In the genomic region with DNA sequence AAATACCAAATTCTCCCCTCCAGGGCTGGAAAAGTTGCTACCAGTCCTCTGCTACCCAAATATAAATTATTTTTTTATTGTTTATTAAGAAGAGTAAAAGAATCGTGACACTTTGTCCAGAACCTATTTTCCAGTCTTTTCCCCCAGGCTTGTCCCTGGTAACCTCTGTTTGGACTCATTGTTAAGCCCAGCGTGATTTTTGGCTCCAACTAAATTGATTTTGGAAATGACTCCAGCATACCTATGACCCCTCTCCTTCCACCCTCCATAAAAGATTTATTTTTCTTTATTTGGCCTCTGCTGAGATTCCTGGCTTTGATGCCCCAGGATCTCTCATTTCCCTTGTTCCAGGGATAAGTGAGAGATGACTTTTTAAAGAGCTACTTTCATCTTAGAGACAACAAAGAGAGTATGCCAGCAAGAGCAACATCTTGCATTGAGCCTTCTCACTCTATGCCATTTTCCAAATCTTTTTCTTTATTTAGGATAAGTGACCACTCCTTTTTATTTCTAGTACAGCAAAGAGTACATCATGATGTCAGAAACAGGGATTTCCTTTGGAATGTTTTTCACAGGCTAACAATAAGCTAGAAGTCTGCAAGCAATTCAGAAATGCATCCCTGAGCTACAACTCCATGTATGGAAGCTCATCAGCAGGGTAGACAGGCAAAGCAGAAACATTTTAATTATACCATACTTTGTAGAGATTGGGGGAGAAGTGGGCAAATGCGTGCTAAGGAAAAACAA, we compare ENCODE assay signal across 11 cellular contexts.
A peak's percentile ranks its signal among the peaks of the same experiment; 100 is the strongest.
DNase-seq lines count a peak whose midpoint lies in the region; ATAC-seq and TF ChIP-seq lines count a peak whose summit lies in the region.
"Had no signal": no experiment of that assay in that cellular context is flagged by ENCODE, and none has a peak within 500 bp of the region (broad histone marks: within the 10 kb centered on the region; RNA-seq: fewer than 3 reads in every experiment).

No MANE protein-coding gene starts in this region.

- peaks cover 98% of the 10 kb centered on the region for H3K36me3 Mint-ChIP-seq in activated CD4-positive, alpha-beta T cell treated with anti-CD3 and anti-CD28 coated beads for 36 hours (ENCODE audit: low read depth)
- H3K36me3 Mint-ChIP-seq in activated T-helper 2 cell treated with anti-CD3 and anti-CD28 coated beads, Interferon-gamma antibody, Interleukin-2, Interleukin-4, amounts not matched to agents 10 μg/mL and 5 μg/mL and 100 μg/mL, durations not matched to agents 14 hours and 24 hours and 36 hours (ENCODE audit: low read depth) = peaks cover 93% of the 10 kb centered on the region
- peaks cover 11 to 27% (median 21%) of the 10 kb centered on the region in 3 donors for H3K36me3 Mint-ChIP-seq in immature natural killer cell
- H3K36me3 Mint-ChIP-seq in glutamatergic neuron (ENCODE audit: unreplicated experiment) = no peaks in the 10 kb centered on the region

- H3K4me1 Mint-ChIP-seq in activated CD4-positive, alpha-beta T cell treated with anti-CD3 and anti-CD28 coated beads for 36 hours = peaks cover 59% of the 10 kb centered on the region
- H3K4me1 Mint-ChIP-seq in activated T-helper 2 cell treated with anti-CD3 and anti-CD28 coated beads, Interferon-gamma antibody, Interleukin-2, Interleukin-4, amounts not matched to agents 10 μg/mL and 5 μg/mL and 100 μg/mL, durations not matched to agents 14 hours and 24 hours and 36 hours (ENCODE audit: low read depth) = peaks cover 83% of the 10 kb centered on the region
- peaks cover 73 to 96% of the 10 kb centered on the region in 2 donors for H3K4me1 Mint-ChIP-seq in immature natural killer cell
- peaks cover 74% of the 10 kb centered on the region for H3K4me1 Mint-ChIP-seq in stimulated activated naive CD8-positive, alpha-beta T cell treated with anti-CD3 and anti-CD28 coated beads, Interleukin-15, amount 100 ng/mL, for 72 hours
- peaks cover 3% of the 10 kb centered on the region for H3K4me1 Mint-ChIP-seq in glutamatergic neuron (ENCODE audit: low read depth, unreplicated experiment)

- no peak for DNase-seq in activated CD4-positive, alpha-beta T cell treated with anti-CD3 and anti-CD28 coated beads for 36 hours
- no peak for DNase-seq in activated CD4-positive, alpha-beta T cell treated with anti-CD3 and anti-CD28 coated beads, Interleukin-2, amount 50 U/mL, for 1 hour
- DNase-seq in activated T-helper 2 cell treated with anti-CD3 and anti-CD28 coated beads, Interferon-gamma antibody, Interleukin-2, Interleukin-4, amounts not matched to agents 10 μg/mL and 5 μg/mL and 100 μg/mL, durations not matched to agents 14 hours and 24 hours and 36 hours (ENCODE audit: low spot score) = no peak
- DNase-seq in immature natural killer cell (no peak), glutamatergic neuron (no peak), NOMO-1 treated with DMSO at 0.1 percent for 48 hours (lab: John Stamatoyannopoulos, UW; ENCODE audit: unreplicated experiment) (no peak)
- no peak for DNase-seq in stimulated activated naive CD8-positive, alpha-beta T cell treated with anti-CD3 and anti-CD28 coated beads, Interleukin-15, amount 100 ng/mL, for 72 hours
- DNase-seq: cerebellar nuclear complex, lower lobe of right lung, RPMI8226 had no signal

- TF ChIP-seq CTCF in glutamatergic neuron (IDR thresholded peaks at IDR 0.05; ENCODE audit: partially characterized antibody, unreplicated experiment) = no peak

- CTCF ChIA-PET in activated CD4-positive, alpha-beta T cell treated with anti-CD3 and anti-CD28 coated beads for 36 hours (lab: Charles Lee) = interaction anchor here (0.6 to 1.9 kb wide), 10 partner anchors 13 to 806 kb away, joined by 3 to 6 read pairs (median 4); no protein-coding TSS in a partner anchor

- no peaks in the 10 kb centered on the region for H3K9me3 Mint-ChIP-seq in activated CD4-positive, alpha-beta T cell treated with anti-CD3 and anti-CD28 coated beads for 36 hours (ENCODE audit: low read depth)
- H3K9me3 Mint-ChIP-seq in activated T-helper 2 cell treated with anti-CD3 and anti-CD28 coated beads, Interferon-gamma antibody, Interleukin-2, Interleukin-4, amounts not matched to agents 10 μg/mL and 5 μg/mL and 100 μg/mL, durations not matched to agents 14 hours and 24 hours and 36 hours = no peaks in the 10 kb centered on the region
- H3K9me3 Mint-ChIP-seq in immature natural killer cell = no peaks in the 10 kb centered on the region
- no peaks in the 10 kb centered on the region for H3K9me3 Mint-ChIP-seq in stimulated activated naive CD8-positive, alpha-beta T cell treated with anti-CD3 and anti-CD28 coated beads, Interleukin-15, amount 100 ng/mL, for 72 hours
- peaks cover 1% of the 10 kb centered on the region for H3K9me3 Mint-ChIP-seq in glutamatergic neuron (ENCODE audit: unreplicated experiment)

- POLR2A ChIA-PET in activated CD4-positive, alpha-beta T cell treated with anti-CD3 and anti-CD28 coated beads for 36 hours (lab: Charles Lee) = interaction anchor here (0.6 to 1.7 kb wide), 5 partner anchors 9 to 57 kb away, joined by 3 to 7 read pairs (median 3); no protein-coding TSS in a partner anchor

- intact Hi-C loops in activated CD4-positive, alpha-beta T cell treated with anti-CD3 and anti-CD28 coated beads for 36 hours (cut with DNase I, micrococcal nuclease) = loop anchor here (5.0 to 10.0 kb wide), 2 partner anchors 288 to 646 kb away; no protein-coding TSS in a partner anchor
- intact Hi-C loops in activated T-helper 2 cell treated with anti-CD3 and anti-CD28 coated beads, Interferon-gamma antibody, Interleukin-2, Interleukin-4, amounts not matched to agents 10 μg/mL and 5 μg/mL and 100 μg/mL, durations not matched to agents 14 hours and 24 hours and 36 hours (cut with micrococcal nuclease) = no loop called here

- H3K27ac Mint-ChIP-seq in activated CD4-positive, alpha-beta T cell treated with anti-CD3 and anti-CD28 coated beads for 36 hours = peak overlapping the region; percentile 98
- peak overlapping the region; percentile 100 for H3K27ac Mint-ChIP-seq in activated T-helper 2 cell treated with anti-CD3 and anti-CD28 coated beads, Interferon-gamma antibody, Interleukin-2, Interleukin-4, amounts not matched to agents 10 μg/mL and 5 μg/mL and 100 μg/mL, durations not matched to agents 14 hours and 24 hours and 36 hours
- H3K27ac Mint-ChIP-seq in immature natural killer cell (peak overlapping the region; percentile 64 to 97 (median 78)), glutamatergic neuron (ENCODE audit: unreplicated experiment) (no peak overlapping the region)
- peak overlapping the region; percentile 88 to 94 for H3K27ac Mint-ChIP-seq in stimulated activated naive CD8-positive, alpha-beta T cell treated with anti-CD3 and anti-CD28 coated beads, Interleukin-15, amount 100 ng/mL, for 72 hours

- no peaks in the 10 kb centered on the region for H3K27me3 Mint-ChIP-seq in activated CD4-positive, alpha-beta T cell treated with anti-CD3 and anti-CD28 coated beads for 36 hours
- no peaks in the 10 kb centered on the region for H3K27me3 Mint-ChIP-seq in activated T-helper 2 cell treated with anti-CD3 and anti-CD28 coated beads, Interferon-gamma antibody, Interleukin-2, Interleukin-4, amounts not matched to agents 10 μg/mL and 5 μg/mL and 100 μg/mL, durations not matched to agents 14 hours and 24 hours and 36 hours (ENCODE audit: low read depth)
- H3K27me3 Mint-ChIP-seq in immature natural killer cell (ENCODE audit: low read depth in 3 of 3) (peaks cover 0 to 4% (median 3%) of the 10 kb centered on the region in 3 donors), glutamatergic neuron (ENCODE audit: unreplicated experiment) (no peaks in the 10 kb centered on the region)
- H3K27me3 Mint-ChIP-seq in stimulated activated naive CD8-positive, alpha-beta T cell treated with anti-CD3 and anti-CD28 coated beads, Interleukin-15, amount 100 ng/mL, for 72 hours = no peaks in the 10 kb centered on the region

- ATAC-seq in activated CD4-positive, alpha-beta T cell treated with anti-CD3 and anti-CD28 coated beads for 36 hours = no peak
- no peak for ATAC-seq in stimulated activated naive CD8-positive, alpha-beta T cell treated with anti-CD3 and anti-CD28 coated beads, Interleukin-15, amount 100 ng/mL, for 72 hours
- no peak for ATAC-seq in HG03460 (IDR thresholded peaks at IDR 0.05; ENCODE audit: unreplicated experiment)
- ATAC-seq: lower lobe of right lung had no signal

- peak overlapping the region; percentile 84 for H3K4me3 Mint-ChIP-seq in activated CD4-positive, alpha-beta T cell treated with anti-CD3 and anti-CD28 coated beads for 36 hours
- H3K4me3 Mint-ChIP-seq in activated T-helper 2 cell treated with anti-CD3 and anti-CD28 coated beads, Interferon-gamma antibody, Interleukin-2, Interleukin-4, amounts not matched to agents 10 μg/mL and 5 μg/mL and 100 μg/mL, durations not matched to agents 14 hours and 24 hours and 36 hours (ENCODE audit: low read depth) = peak overlapping the region; percentile 92
- H3K4me3 Mint-ChIP-seq in immature natural killer cell = peak overlapping the region; percentile 31 to 69 (median 38)
- peak overlapping the region; percentile 81 to 88 for H3K4me3 Mint-ChIP-seq in stimulated activated naive CD8-positive, alpha-beta T cell treated with anti-CD3 and anti-CD28 coated beads, Interleukin-15, amount 100 ng/mL, for 72 hours
- H3K4me3 Mint-ChIP-seq in glutamatergic neuron (ENCODE audit: unreplicated experiment) = no peak overlapping the region
